ENCODE assay signal across 8 cellular contexts in the genomic region with DNA sequence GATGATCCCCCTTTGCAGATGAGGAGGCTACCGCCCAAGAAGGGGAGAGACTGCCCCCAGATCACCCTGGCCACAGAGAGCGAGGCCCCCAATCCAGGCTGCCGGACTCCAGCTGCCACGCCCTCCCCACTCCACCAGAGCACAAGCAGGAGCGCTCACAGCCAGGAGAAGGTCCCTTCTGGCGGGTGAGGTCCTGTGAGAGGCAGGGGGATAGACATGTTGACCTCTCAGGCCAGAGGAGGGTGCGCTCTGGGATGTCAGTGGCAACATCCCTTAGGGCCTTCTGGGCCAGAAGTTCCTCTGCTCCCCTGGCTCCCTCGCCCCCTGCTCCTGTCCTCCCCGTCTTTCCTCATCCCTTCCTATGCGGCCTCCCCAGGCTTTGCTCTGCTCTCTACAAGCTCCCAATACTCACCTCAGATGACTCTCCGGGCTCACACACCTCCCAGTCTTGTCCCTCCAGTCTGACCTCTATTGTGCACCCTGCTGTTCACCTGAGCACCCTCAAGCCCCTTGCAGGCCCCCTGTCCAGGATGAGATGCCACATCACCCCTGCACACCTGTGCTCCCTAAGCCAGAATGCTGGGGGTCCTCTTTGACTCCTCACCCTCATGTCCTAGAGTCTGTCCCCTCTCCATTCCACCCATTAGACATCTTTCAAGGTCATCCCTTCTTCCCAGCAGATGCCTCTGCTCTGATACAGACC. TPM values are rescaled to one million over a fixed set of nuclear protein-coding genes. Genes with fewer than 3 reads are reported as not detected.
A peak's percentile ranks its signal among the peaks of the same experiment; 100 is the strongest.
DNase-seq lines count a peak whose midpoint lies in the region; ATAC-seq, FAIRE-seq and TF ChIP-seq lines count a peak whose summit lies in the region.

No MANE protein-coding gene starts in this region.

- intact Hi-C loops in colonic mucosa (cut with DNase I) = loop anchor here (5.0 kb wide), 1 partner anchor 282 kb away; no protein-coding TSS in a partner anchor

- H3K36me3 ChIP-seq in DND-41 (ENCODE audit: insufficient read depth, low read length) (no peaks in the 10 kb centered on the region), Loucy (ENCODE audit: insufficient read depth, low read length) (no peaks in the 10 kb centered on the region), colonic mucosa (no peaks in the 10 kb centered on the region), parathyroid adenoma (ENCODE audit: control insufficient read depth, insufficient read depth, low read length) (no peaks in the 10 kb centered on the region)

- no peaks in the 10 kb centered on the region for H3K9me2 ChIP-seq in Loucy (replicated peaks; ENCODE audit: low read depth, low read length)

- peak overlapping the region; percentile 87 for H2AFZ ChIP-seq in DND-41 (ENCODE audit: low read depth, low read length)
- H2AFZ ChIP-seq in Loucy (ENCODE audit: low read length) = peak overlapping the region; percentile 38; the same call in 1 of the 2 replicates
- H2AFZ ChIP-seq in parathyroid adenoma = peak overlapping the region; percentile 98

- no peaks in the 10 kb centered on the region for H3K79me2 ChIP-seq in DND-41 (ENCODE audit: insufficient read depth, low read length)
- H3K79me2 ChIP-seq in Loucy (ENCODE audit: insufficient read depth, low read length) = no peaks in the 10 kb centered on the region
- no peaks in the 10 kb centered on the region for H3K79me2 ChIP-seq in parathyroid adenoma

- no peak overlapping the region for H3K27ac ChIP-seq in DND-41 (ENCODE audit: low read length)
- no peak overlapping the region for H3K27ac ChIP-seq in colonic mucosa
- no peak overlapping the region for H3K27ac ChIP-seq in parathyroid adenoma

- H3K4me3 ChIP-seq in DND-41 (ENCODE audit: low read depth in 1 of 2, low read length in 2 of 2) = peak overlapping the region in 1 of 2 experiments; percentile 65; a peak in 2 of 4 replicates
- no peak overlapping the region for H3K4me3 ChIP-seq in Loucy (ENCODE audit: low read length, poor library complexity, severe bottlenecking)
- no peak overlapping the region for H3K4me3 ChIP-seq in colonic mucosa
- no peak overlapping the region for H3K4me3 ChIP-seq in parathyroid adenoma (ENCODE audit: low read depth, low read length)

- TF ChIP-seq CTCF in DND-41 (IDR thresholded peaks at IDR 0.05; ENCODE audit: borderline replicate concordance, extremely low read depth, low read length, poor library complexity, severe bottlenecking) (no peak), Loucy (conservative IDR thresholded peaks at IDR 0.05; ENCODE audit: low read length) (no peak), colonic mucosa (IDR thresholded peaks at IDR 0.05) (no peak), parathyroid adenoma (IDR thresholded peaks at IDR 0.05) (no peak), D721Med (IDR thresholded peaks at IDR 0.05; ENCODE audit: insufficient read depth, missing control alignments) (no peak)

- H3K9ac ChIP-seq in DND-41 (ENCODE audit: low read depth, low read length) (peak overlapping the region; percentile 66), Loucy (ENCODE audit: low read depth, low read length, poor library complexity, severe bottlenecking) (no peak overlapping the region), colonic mucosa (ENCODE audit: low read depth in 2 of 2, low read length in 2 of 2) (peak overlapping the region; percentile 26 to 46), parathyroid adenoma (no peak overlapping the region)

- no peak for FAIRE-seq in D721Med (lab: Jason Lieb, UNC)

- H4K20me1 ChIP-seq in DND-41 (ENCODE audit: insufficient read depth, low read length) (no peaks in the 10 kb centered on the region), Loucy (ENCODE audit: insufficient read depth, low read length, poor library complexity, severe bottlenecking) (no peaks in the 10 kb centered on the region)

- H3K4me1 ChIP-seq in DND-41 (ENCODE audit: insufficient read depth, low read length) = peaks cover 18% of the 10 kb centered on the region
- peaks cover 6% of the 10 kb centered on the region for H3K4me1 ChIP-seq in Loucy (ENCODE audit: insufficient read depth, low read length, poor library complexity, severe bottlenecking)
- peaks cover 3% of the 10 kb centered on the region for H3K4me1 ChIP-seq in colonic mucosa
- peaks cover 7% of the 10 kb centered on the region for H3K4me1 ChIP-seq in parathyroid adenoma

- no peaks in the 10 kb centered on the region for H3F3A ChIP-seq in Loucy (ENCODE audit: low read depth)

- ATAC-seq in DND-41 (ENCODE audit: insufficient read depth, low read depth) (no peak), HG03175 (IDR thresholded peaks at IDR 0.05; ENCODE audit: unreplicated experiment) (no peak)

- H3K4me2 ChIP-seq in DND-41 (ENCODE audit: insufficient read depth, low read length) = peak overlapping the region; percentile 70
- H3K4me2 ChIP-seq in Loucy (ENCODE audit: low read depth, low read length, poor library complexity, severe bottlenecking) = peak overlapping the region; percentile 75
- no peak overlapping the region for H3K4me2 ChIP-seq in parathyroid adenoma (ENCODE audit: low read length)

- H3K27me3 ChIP-seq in DND-41 (ENCODE audit: insufficient read depth, low read length, poor library complexity) (peaks cover 42% of the 10 kb centered on the region), Loucy (ENCODE audit: insufficient read depth, low read length, poor library complexity, severe bottlenecking) (no peaks in the 10 kb centered on the region), colonic mucosa (peaks cover 13% of the 10 kb centered on the region), parathyroid adenoma (ENCODE audit: control insufficient read depth, insufficient read depth, low read length) (no peaks in the 10 kb centered on the region)

- DNase-seq in DND-41 = no peak
- DNase-seq in colonic mucosa = no peak
- DNase-seq in NCI-H1694 treated with DMSO at 0.1 percent for 48 hours (lab: John Stamatoyannopoulos, UW) = no peak
- no peak for DNase-seq in D721Med (ENCODE audit: insufficient read length, low spot score)
- no peak for DNase-seq in germinal center (ENCODE audit: low spot score)

- H3K9me3 ChIP-seq in DND-41 (ENCODE audit: insufficient read depth, low read length, severe bottlenecking) (no peaks in the 10 kb centered on the region), Loucy (ENCODE audit: insufficient read depth, low read depth, low read length) (no peaks in the 10 kb centered on the region), colonic mucosa (no peaks in the 10 kb centered on the region), parathyroid adenoma (ENCODE audit: control insufficient read depth, low read length) (no peaks in the 10 kb centered on the region)

RNA-seq across cellular contexts. Expression of gene NXPH3, which starts 5.0 kb away (rescaled TPM):
- 1 to 10 TPM in 1 of 2 donors, under 1 TPM in 1; 0.42 to 2.1 TPM for total RNA-seq in colonic mucosa

Comparison
In these comparisons a context has a peak if more than half of its experiments do, and no peak if none do; other contexts are left out.
1. H2AFZ ChIP-seq: peak in every context shown above with its lines; median percentile 98 in parathyroid adenoma; 87 in DND-41; 38 in Loucy.
2. H3K9ac ChIP-seq: peak in DND-41 (single experiment) and colonic mucosa (2 of 2); none in Loucy (single experiment) and parathyroid adenoma (single experiment).